In the genomic region with DNA sequence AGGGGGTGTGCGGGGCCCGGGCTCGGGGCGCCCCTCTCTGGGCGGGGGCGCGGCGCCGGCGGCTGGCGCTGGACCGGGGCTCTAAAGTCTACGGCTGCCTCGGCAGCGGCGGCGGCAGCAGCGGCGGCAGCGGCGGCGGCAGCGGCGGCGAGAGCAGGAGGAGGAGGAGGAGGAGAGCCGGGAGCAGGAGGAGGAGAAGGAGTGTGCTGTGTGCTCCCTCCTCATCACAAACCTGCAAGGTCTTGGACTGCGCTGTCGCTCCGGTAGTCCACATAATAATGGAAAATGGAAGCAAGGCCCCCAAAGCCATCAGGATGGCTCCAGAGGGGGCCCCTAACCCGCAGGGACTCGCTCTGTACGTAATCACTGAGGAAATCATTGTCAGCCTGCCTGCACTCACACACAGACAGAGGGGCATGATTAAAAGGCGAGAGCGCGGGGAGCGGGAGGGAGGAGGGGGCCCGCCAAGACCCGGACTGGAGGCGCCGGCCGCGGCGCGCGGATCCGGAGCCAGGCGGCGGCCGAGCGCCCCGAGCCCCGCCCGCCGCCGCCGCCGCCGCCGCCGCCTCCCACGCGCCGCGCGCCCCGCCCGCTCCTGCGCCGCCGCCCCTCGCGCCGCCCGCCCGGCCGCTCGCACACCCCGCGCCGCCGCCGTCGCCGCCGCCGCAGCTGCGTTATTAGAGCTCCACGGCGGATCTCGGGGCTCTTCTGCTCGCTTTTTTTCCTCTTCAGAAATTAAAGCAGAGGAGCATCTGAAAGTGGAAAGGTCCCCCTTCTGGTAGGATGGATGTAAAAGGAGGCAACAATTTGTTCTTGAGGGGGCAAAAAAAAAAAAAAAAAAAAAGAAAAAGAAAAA, we compare ENCODE assay signal across 8 cellular contexts. TPM values are rescaled to one million over a fixed set of nuclear protein-coding genes. Genes with fewer than 3 reads are reported as not detected.
DNase-seq lines count a peak whose midpoint lies in the region; ATAC-seq and TF ChIP-seq lines count a peak whose summit lies in the region.

A gene (minus strand): TSS at position 394 of the 856 bp plus-strand sequence. CDS start 1,220 bp downstream, outside the sequence.

- in situ Hi-C loops in brain microvascular endothelial cell (cut with HindIII; ENCODE audit: low pct_ligation_motif_present, low sequenced_read_pairs): no loop called here

- peaks cover 9% of the 10 kb centered on the region for H3K4me1 ChIP-seq in psoas muscle

- WGBS in psoas muscle, 3 donors: 0% methylated on average over 42 to 91 of the region's 91 CpGs

- no peaks in the 10 kb centered on the region for H3K9me3 Mint-ChIP-seq in T-helper 1 cell treated with Interleukin-12 subunit alpha and Interleukin-12 subunit beta and Interleukin-4 antibody, amounts not matched to agents 30 μg/mL and 1 μg/mL, for 36 hours

- H3K36me3 ChIP-seq in brain microvascular endothelial cell (replicated peaks): no peaks in the 10 kb centered on the region
- no peaks in the 10 kb centered on the region for H3K36me3 ChIP-seq in psoas muscle (ENCODE audit: insufficient read depth in 1 of 2, low read depth in 1 of 2)

- H3K36me3 Mint-ChIP-seq in T-helper 1 cell treated with Interleukin-12 subunit alpha and Interleukin-12 subunit beta and Interleukin-4 antibody, amounts not matched to agents 30 μg/mL and 1 μg/mL, for 36 hours (ENCODE audit: low read depth): peaks cover 4% of the 10 kb centered on the region

- H3K27me3 ChIP-seq in brain microvascular endothelial cell (replicated peaks) (peaks cover 2% of the 10 kb centered on the region), psoas muscle (ENCODE audit: insufficient read depth in 3 of 3, low read length in 2 of 3) (no peaks in the 10 kb centered on the region)

- TF ChIP-seq CTCF in GM12865 (IDR thresholded peaks at IDR 0.05; ENCODE audit: insufficient read depth, low read depth, low read length, missing control alignments) (no peak), brain microvascular endothelial cell (IDR thresholded peaks at IDR 0.05; ENCODE audit: low read depth, low read length, missing control alignments) (peak; percentile 49), psoas muscle (IDR thresholded peaks at IDR 0.05) (peak; percentile 9)

- peaks cover 65% of the 10 kb centered on the region for H3K27me3 Mint-ChIP-seq in T-helper 1 cell treated with Interleukin-12 subunit alpha and Interleukin-12 subunit beta and Interleukin-4 antibody, amounts not matched to agents 30 μg/mL and 1 μg/mL, for 36 hours (ENCODE audit: low read depth)

- ATAC-seq in HG02763 (IDR thresholded peaks at IDR 0.05; ENCODE audit: unreplicated experiment) (peak; percentile 76), psoas muscle (peak; percentile 84 to 91 (median 88))

- no peak within 1 kb of the TSS for H3K27ac Mint-ChIP-seq in T-helper 1 cell treated with Interleukin-12 subunit alpha and Interleukin-12 subunit beta and Interleukin-4 antibody, amounts not matched to agents 30 μg/mL and 1 μg/mL, for 36 hours

- intact Hi-C loops in psoas muscle (cut with DNase I): loop anchor here (2.0 to 10.0 kb wide), 9 partner anchors 115 to 483 kb away; no protein-coding TSS in a partner anchor

- H3K4me3 Mint-ChIP-seq in T-helper 1 cell treated with Interleukin-12 subunit alpha and Interleukin-12 subunit beta and Interleukin-4 antibody, amounts not matched to agents 30 μg/mL and 1 μg/mL, for 36 hours: peak within 1 kb of the TSS; percentile 70

- H3K4me3 ChIP-seq in GM12865 (ENCODE audit: low read depth, low read length) (peak within 1 kb of the TSS; percentile 71), brain microvascular endothelial cell (ENCODE audit: low read depth, low read length) (peak within 1 kb of the TSS; percentile 91), psoas muscle (peak within 1 kb of the TSS; percentile 88)

- peaks cover 4% of the 10 kb centered on the region for H3K4me1 Mint-ChIP-seq in T-helper 1 cell treated with Interleukin-12 subunit alpha and Interleukin-12 subunit beta and Interleukin-4 antibody, amounts not matched to agents 30 μg/mL and 1 μg/mL, for 36 hours (ENCODE audit: low read depth)

- no peaks in the 10 kb centered on the region for H3K9me3 ChIP-seq in psoas muscle

- H3K27ac ChIP-seq in brain microvascular endothelial cell (peak within 1 kb of the TSS; percentile 74), psoas muscle (peak within 1 kb of the TSS; percentile 93)

- DNase-seq in GM12865 (ENCODE audit: low read depth) (peak; percentile 60), NCI-H1436 (lab: John Stamatoyannopoulos, UW) (peak; percentile 72), brain microvascular endothelial cell (peak; percentile 77), hippocampal formation (lab: John Stamatoyannopoulos, UW) (peak; percentile 82 to 92), psoas muscle (peak; percentile 88 to 92), T-helper 9 cell (no peak)

RNA-seq across cellular contexts. Expression of the gene that starts here (rescaled TPM):
- total RNA-seq in psoas muscle: 10 to 100 TPM in 1 of 4 donors, 1 to 10 TPM in 3; 4.2 to 13.2 (median 6.1) TPM
- polyA plus RNA-seq in psoas muscle: 1 to 10 TPM; 1.8 to 2.1 (median 2.1) TPM
